ENCODE assay signal across 11 cellular contexts in the genomic region with DNA sequence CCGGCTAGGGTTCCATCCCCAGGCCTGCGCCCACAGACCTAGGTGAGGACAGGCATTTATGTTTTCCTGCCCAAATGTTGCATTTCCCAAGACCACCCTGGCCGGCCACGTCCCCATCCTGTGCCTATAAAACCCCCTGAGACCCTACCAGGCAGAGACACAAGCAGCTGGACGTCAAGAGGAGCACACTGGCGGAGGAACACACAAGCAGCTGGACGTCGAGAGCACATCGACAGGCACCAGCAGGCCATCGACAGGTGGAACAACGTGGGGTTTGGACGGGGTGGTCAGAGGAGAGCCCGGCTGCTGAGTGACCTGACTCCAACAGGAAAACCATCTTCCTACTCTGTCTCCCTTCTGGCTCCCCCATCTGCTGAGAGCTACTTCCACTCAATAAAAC.
"Had no signal": no experiment of that assay in that cellular context is flagged by ENCODE, and none has a peak within 500 bp of the region (broad histone marks: within the 10 kb centered on the region; RNA-seq: fewer than 3 reads in every experiment).

No MANE protein-coding gene starts in this region.

- H3K36me3 Mint-ChIP-seq: neural progenitor cell, WTC11 had no signal

- H3K9me3 Mint-ChIP-seq: neural progenitor cell had no signal

- H3K4me3 Mint-ChIP-seq: neural progenitor cell, WTC11 had no signal

- H3K4me1 Mint-ChIP-seq: neural progenitor cell, WTC11 had no signal

- ATAC-seq: gastroesophageal sphincter, left ventricle myocardium superior, pancreas, WTC11 had no signal

- H3K27ac Mint-ChIP-seq: neural progenitor cell, WTC11 had no signal

- DNase-seq: activated CD4-positive, alpha-beta T cell treated with anti-CD3 and anti-CD28 coated beads, Interleukin-2, amount 50 U/mL, for 1 hour; colonic mucosa; left ventricle myocardium superior; pancreas; stimulated activated CD4-positive, alpha-beta T cell treated with anti-CD3 and anti-CD28 coated beads, Interleukin-4, amount 100 ng/mL, for 1 hour; T-helper 1 cell; thyroid gland; uterus had no signal
